In the genomic region with DNA sequence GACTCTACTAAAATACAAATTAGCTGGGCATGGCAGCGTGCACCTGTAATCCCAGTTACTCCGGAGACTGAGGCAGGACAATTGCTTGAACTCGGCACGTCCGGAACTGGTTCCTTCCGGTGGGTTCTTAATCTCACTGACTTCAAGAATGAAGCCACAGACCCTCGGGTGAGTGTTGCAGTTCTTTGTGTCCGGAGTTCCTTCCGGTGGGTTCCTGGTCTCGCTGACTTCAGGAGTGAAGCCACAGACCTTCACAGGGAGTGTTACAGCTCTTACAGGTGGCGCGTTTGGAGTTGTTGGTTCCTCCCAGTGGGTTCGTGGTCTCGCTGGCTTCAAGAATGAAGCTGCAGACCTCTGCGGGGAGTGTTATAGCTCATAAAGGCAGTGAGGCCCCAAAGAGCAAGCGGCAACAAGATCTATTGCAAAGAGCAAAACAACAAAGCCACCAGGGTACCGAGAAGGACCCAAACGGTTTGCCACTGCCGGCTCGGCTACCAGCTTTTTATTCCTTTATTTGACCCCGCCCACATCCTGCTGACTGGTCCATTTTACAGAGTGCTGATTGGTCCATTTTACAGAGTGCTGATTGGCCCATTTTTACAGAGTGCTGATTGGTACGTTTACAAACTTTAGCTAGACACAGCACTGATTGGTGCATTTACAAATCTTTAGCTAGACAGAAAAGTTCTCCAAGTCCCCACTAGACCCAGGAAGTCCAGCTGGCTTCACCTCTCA, we compare ENCODE assay signal across 1 cellular context.
TF ChIP-seq lines count a peak whose summit lies in the region.

No MANE protein-coding gene starts in this region.

TF ChIP-seq in K562, 482 proteins besides CTCF, POLR2A, EP300 and RAD21 (continued from another document):
- peak; percentile 52 for TF ChIP-seq NFYB (IDR thresholded peaks at IDR 0.05; ENCODE audit: extremely low read depth, insufficient read length)
- TF ChIP-seq, protein P1, sequence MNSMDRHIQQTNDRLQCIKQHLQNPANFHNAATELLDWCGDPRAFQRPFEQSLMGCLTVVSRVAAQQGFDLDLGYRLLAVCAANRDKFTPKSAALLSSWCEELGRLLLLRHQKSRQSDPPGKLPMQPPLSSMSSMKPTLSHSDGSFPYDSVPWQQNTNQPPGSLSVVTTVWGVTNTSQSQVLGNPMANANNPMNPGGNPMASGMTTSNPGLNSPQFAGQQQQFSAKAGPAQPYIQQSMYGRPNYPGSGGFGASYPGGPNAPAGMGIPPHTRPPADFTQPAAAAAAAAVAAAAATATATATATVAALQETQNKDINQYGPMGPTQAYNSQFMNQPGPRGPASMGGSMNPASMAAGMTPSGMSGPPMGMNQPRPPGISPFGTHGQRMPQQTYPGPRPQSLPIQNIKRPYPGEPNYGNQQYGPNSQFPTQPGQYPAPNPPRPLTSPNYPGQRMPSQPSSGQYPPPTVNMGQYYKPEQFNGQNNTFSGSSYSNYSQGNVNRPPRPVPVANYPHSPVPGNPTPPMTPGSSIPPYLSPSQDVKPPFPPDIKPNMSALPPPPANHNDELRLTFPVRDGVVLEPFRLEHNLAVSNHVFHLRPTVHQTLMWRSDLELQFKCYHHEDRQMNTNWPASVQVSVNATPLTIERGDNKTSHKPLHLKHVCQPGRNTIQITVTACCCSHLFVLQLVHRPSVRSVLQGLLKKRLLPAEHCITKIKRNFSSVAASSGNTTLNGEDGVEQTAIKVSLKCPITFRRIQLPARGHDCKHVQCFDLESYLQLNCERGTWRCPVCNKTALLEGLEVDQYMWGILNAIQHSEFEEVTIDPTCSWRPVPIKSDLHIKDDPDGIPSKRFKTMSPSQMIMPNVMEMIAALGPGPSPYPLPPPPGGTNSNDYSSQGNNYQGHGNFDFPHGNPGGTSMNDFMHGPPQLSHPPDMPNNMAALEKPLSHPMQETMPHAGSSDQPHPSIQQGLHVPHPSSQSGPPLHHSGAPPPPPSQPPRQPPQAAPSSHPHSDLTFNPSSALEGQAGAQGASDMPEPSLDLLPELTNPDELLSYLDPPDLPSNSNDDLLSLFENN (IDR thresholded peaks at IDR 0.05; ENCODE audit: low read depth in 2 of 2, low read length in 2 of 2), result no peak
- 0 out of 2 replicates have a peak, but pooled peaks have one; percentile 15 for TF ChIP-seq POLR2G (IDR thresholded peaks at IDR 0.05; ENCODE audit: low read depth, low read length)
- TF ChIP-seq EGR1 (conservative IDR thresholded peaks at IDR 0.05), result no peak
- peak; percentile 96 for TF ChIP-seq C11orf30 (IDR thresholded peaks at IDR 0.05; ENCODE audit: low read depth)
- TF ChIP-seq MCM3 (IDR thresholded peaks at IDR 0.05), result no peak
- TF ChIP-seq ATF1 (CRISPR knock-in tag; IDR thresholded peaks at IDR 0.05), result no peak
- 0 out of 2 replicates have a peak, but pooled peaks have one; percentile 5 for TF ChIP-seq ATF1 (tag; IDR thresholded peaks at IDR 0.05)
- TF ChIP-seq ETV5 (CRISPR knock-in tag; IDR thresholded peaks at IDR 0.05; ENCODE audit: low read depth), result no peak
- no peak for TF ChIP-seq NCOR1 (IDR thresholded peaks at IDR 0.05)
- TF ChIP-seq, protein P2, sequence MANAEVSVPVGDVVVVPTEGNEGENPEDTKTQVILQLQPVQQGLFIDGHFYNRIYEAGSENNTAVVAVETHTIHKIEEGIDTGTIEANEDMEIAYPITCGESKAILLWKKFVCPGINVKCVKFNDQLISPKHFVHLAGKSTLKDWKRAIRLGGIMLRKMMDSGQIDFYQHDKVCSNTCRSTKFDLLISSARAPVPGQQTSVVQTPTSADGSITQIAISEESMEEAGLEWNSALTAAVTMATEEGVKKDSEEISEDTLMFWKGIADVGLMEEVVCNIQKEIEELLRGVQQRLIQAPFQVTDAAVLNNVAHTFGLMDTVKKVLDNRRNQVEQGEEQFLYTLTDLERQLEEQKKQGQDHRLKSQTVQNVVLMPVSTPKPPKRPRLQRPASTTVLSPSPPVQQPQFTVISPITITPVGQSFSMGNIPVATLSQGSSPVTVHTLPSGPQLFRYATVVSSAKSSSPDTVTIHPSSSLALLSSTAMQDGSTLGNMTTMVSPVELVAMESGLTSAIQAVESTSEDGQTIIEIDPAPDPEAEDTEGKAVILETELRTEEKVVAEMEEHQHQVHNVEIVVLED (CRISPR knock-in tag; IDR thresholded peaks at IDR 0.05), result no peak
- TF ChIP-seq HMGXB4 (CRISPR knock-in tag; IDR thresholded peaks at IDR 0.05), result no peak
- TF ChIP-seq MBD2 (IDR thresholded peaks at IDR 0.05; ENCODE audit: borderline replicate concordance, low read depth), result no peak
- TF ChIP-seq, protein P3, sequence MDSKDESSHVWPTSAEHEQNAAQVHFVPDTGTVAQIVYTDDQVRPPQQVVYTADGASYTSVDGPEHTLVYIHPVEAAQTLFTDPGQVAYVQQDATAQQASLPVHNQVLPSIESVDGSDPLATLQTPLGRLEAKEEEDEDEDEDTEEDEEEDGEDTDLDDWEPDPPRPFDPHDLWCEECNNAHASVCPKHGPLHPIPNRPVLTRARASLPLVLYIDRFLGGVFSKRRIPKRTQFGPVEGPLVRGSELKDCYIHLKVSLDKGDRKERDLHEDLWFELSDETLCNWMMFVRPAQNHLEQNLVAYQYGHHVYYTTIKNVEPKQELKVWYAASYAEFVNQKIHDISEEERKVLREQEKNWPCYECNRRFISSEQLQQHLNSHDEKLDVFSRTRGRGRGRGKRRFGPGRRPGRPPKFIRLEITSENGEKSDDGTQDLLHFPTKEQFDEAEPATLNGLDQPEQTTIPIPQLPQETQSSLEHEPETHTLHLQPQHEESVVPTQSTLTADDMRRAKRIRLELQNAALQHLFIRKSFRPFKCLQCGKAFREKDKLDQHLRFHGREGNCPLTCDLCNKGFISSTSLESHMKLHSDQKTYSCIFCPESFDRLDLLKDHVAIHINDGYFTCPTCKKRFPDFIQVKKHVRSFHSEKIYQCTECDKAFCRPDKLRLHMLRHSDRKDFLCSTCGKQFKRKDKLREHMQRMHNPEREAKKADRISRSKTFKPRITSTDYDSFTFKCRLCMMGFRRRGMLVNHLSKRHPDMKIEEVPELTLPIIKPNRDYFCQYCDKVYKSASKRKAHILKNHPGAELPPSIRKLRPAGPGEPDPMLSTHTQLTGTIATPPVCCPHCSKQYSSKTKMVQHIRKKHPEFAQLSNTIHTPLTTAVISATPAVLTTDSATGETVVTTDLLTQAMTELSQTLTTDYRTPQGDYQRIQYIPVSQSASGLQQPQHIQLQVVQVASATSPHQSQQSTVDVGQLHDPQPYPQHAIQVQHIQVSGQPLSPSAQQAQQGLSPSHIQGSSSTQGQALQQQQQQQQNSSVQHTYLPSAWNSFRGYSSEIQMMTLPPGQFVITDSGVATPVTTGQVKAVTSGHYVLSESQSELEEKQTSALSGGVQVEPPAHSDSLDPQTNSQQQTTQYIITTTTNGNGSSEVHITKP (IDR thresholded peaks at IDR 0.05; ENCODE audit: partially characterized antibody), result no peak
- TF ChIP-seq MAFF (IDR thresholded peaks at IDR 0.05; ENCODE audit: low read length), result peak; percentile 73
- TF ChIP-seq DMBX1 (CRISPR knock-in tag; IDR thresholded peaks at IDR 0.05; ENCODE audit: borderline replicate concordance), result no peak
- TF ChIP-seq, protein P4, sequence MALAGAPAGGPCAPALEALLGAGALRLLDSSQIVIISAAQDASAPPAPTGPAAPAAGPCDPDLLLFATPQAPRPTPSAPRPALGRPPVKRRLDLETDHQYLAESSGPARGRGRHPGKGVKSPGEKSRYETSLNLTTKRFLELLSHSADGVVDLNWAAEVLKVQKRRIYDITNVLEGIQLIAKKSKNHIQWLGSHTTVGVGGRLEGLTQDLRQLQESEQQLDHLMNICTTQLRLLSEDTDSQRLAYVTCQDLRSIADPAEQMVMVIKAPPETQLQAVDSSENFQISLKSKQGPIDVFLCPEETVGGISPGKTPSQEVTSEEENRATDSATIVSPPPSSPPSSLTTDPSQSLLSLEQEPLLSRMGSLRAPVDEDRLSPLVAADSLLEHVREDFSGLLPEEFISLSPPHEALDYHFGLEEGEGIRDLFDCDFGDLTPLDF (CRISPR knock-in tag; IDR thresholded peaks at IDR 0.05), result no peak
- peak; percentile 40 for TF ChIP-seq RBFOX2 (IDR thresholded peaks at IDR 0.05; ENCODE audit: low read depth, low read length)
- TF ChIP-seq NFIC (IDR thresholded peaks at IDR 0.05), result no peak
- TF ChIP-seq MAFG (tag; conservative IDR thresholded peaks at IDR 0.05), result peak; percentile 87
- no peak for TF ChIP-seq ZNF165 (CRISPR knock-in tag; IDR thresholded peaks at IDR 0.05; ENCODE audit: borderline replicate concordance)
- peak; percentile 74 for TF ChIP-seq MAFK (IDR thresholded peaks at IDR 0.05; ENCODE audit: low read length)
- peak; percentile 98 for TF ChIP-seq ZNF316 (IDR thresholded peaks at IDR 0.05)
- no peak for TF ChIP-seq SREBF1 (IDR thresholded peaks at IDR 0.05; ENCODE audit: borderline replicate concordance, low read depth, low read length)
